In genomic region chr1:85838238-85838637, GRCh38 we compare ENCODE assay signal across 12 cellular contexts.
A peak's percentile ranks its signal among the peaks of the same experiment; 100 is the strongest.
DNase-seq lines count a peak whose midpoint lies in the region; ATAC-seq lines count a peak whose summit lies in the region.
"Had no signal": no experiment of that assay in that cellular context is flagged by ENCODE, and none has a peak within 500 bp of the region (broad histone marks: within the 10 kb centered on the region; RNA-seq: fewer than 3 reads in every experiment).

No MANE protein-coding gene starts in this region.

- H3K9me3 Mint-ChIP-seq in natural killer cell treated with Interleukin-12 subunit alpha and Interleukin-12 subunit beta and Interleukin-15 and Interleukin-18, amount 100 ng/mL, for 72 hours: peaks cover 4% of the 10 kb centered on the region
- H3K9me3 Mint-ChIP-seq: neural progenitor cell had no signal

- no peak overlapping the region for H3K27ac Mint-ChIP-seq in natural killer cell treated with Interleukin-12 subunit alpha and Interleukin-12 subunit beta and Interleukin-15 and Interleukin-18, amount 100 ng/mL, for 72 hours
- H3K27ac Mint-ChIP-seq: neural progenitor cell had no signal

- DNase-seq in putamen (ENCODE audit: low spot score) (no peak), OCI-M2 (lab: John Stamatoyannopoulos, UW; ENCODE audit: unreplicated experiment) (no peak)
- no peak for DNase-seq in stimulated activated CD8-positive, alpha-beta memory T cell treated with anti-CD3 and anti-CD28 coated beads, Interleukin-4, amount 100 ng/mL, for 48 hours
- DNase-seq in natural killer cell treated with Interleukin-12 subunit alpha and Interleukin-12 subunit beta and Interleukin-15 and Interleukin-18, amount 100 ng/mL, for 72 hours (ENCODE audit: low spot score): no peak
- DNase-seq: activated CD4-positive, CD25-positive, alpha-beta regulatory T cell treated with anti-CD3 and anti-CD28 coated beads, Interleukin-2, amount 50 U/mL, for 72 hours; activated effector memory CD4-positive, alpha-beta T cell treated with anti-CD3 and anti-CD28 coated beads, Interleukin-2, amount 50 U/mL, for 16 hours; DMS53; stimulated activated naive CD8-positive, alpha-beta T cell treated with anti-CD3 and anti-CD28 coated beads, Interleukin-15, Interleukin-2, amounts not matched to agents 100 U/mL and 50 U/mL, for 24 hours had no signal

- no peaks in the 10 kb centered on the region for H3K4me1 Mint-ChIP-seq in natural killer cell treated with Interleukin-12 subunit alpha and Interleukin-12 subunit beta and Interleukin-15 and Interleukin-18, amount 100 ng/mL, for 72 hours (ENCODE audit: low read depth in 2 of 2)
- H3K4me1 Mint-ChIP-seq: neural progenitor cell had no signal

- ATAC-seq in GM19035 (IDR thresholded peaks at IDR 0.05; ENCODE audit: unreplicated experiment): peak; percentile 91
- ATAC-seq in HG02588 (IDR thresholded peaks at IDR 0.05; ENCODE audit: unreplicated experiment): peak; percentile 84
- ATAC-seq in HG03469 (IDR thresholded peaks at IDR 0.05; ENCODE audit: unreplicated experiment): peak; percentile 85
- ATAC-seq in natural killer cell treated with Interleukin-12 subunit alpha and Interleukin-12 subunit beta and Interleukin-15 and Interleukin-18, amount 100 ng/mL, for 72 hours: no peak
- ATAC-seq: stimulated activated naive CD8-positive, alpha-beta T cell treated with anti-CD3 and anti-CD28 coated beads, Interleukin-15, Interleukin-2, amounts not matched to agents 100 U/mL and 50 U/mL, for 24 hours had no signal

- H3K27me3 Mint-ChIP-seq in natural killer cell treated with Interleukin-12 subunit alpha and Interleukin-12 subunit beta and Interleukin-15 and Interleukin-18, amount 100 ng/mL, for 72 hours: no peaks in the 10 kb centered on the region

- no peaks in the 10 kb centered on the region for H3K36me3 Mint-ChIP-seq in natural killer cell treated with Interleukin-12 subunit alpha and Interleukin-12 subunit beta and Interleukin-15 and Interleukin-18, amount 100 ng/mL, for 72 hours
- H3K36me3 Mint-ChIP-seq: neural progenitor cell had no signal

- no peak overlapping the region for H3K4me3 Mint-ChIP-seq in natural killer cell treated with Interleukin-12 subunit alpha and Interleukin-12 subunit beta and Interleukin-15 and Interleukin-18, amount 100 ng/mL, for 72 hours
- H3K4me3 Mint-ChIP-seq: neural progenitor cell had no signal

Comparison
In these comparisons a context has a peak if more than half of its experiments do, and no peak if none do; other contexts are left out.
1. ATAC-seq: peak in GM19035 (single experiment), HG02588 (single experiment) and HG03469 (single experiment); none in natural killer cell treated with Interleukin-12 subunit alpha and Interleukin-12 subunit beta and Interleukin-15 and Interleukin-18, amount 100 ng/mL, for 72 hours (0 of 2).